ENCODE assay signal across 14 cellular contexts in genomic region chr6:14658909-14659561, GRCh38.
DNase-seq lines count a peak whose midpoint lies in the region; ATAC-seq, FAIRE-seq and TF ChIP-seq lines count a peak whose summit lies in the region.
"Had no signal": no experiment of that assay in that cellular context is flagged by ENCODE, and none has a peak within 500 bp of the region (broad histone marks: within the 10 kb centered on the region; RNA-seq: fewer than 3 reads in every experiment).

No MANE protein-coding gene starts in this region.

- ATAC-seq in HG03175 (IDR thresholded peaks at IDR 0.05; ENCODE audit: unreplicated experiment) = no peak
- ATAC-seq: right cardiac atrium had no signal

- no peaks in the 10 kb centered on the region for H3K27me3 ChIP-seq in BE2C
- H3K27me3 ChIP-seq: brain microvascular endothelial cell had no signal

- H3K4me3 ChIP-seq in BE2C (ENCODE audit: low read depth, low read length) = no peak overlapping the region
- H3K4me3 ChIP-seq in foreskin fibroblast (ENCODE audit: low read depth in 1 of 2, low read length in 2 of 2) = no peak overlapping the region
- H3K4me3 ChIP-seq: lower lobe of right lung had no signal

- peak; percentile 30 for DNase-seq in BE2C
- DNase-seq in HT1080 (ENCODE audit: low read depth) = peak; percentile 53
- DNase-seq in SK-MEL-5 (ENCODE audit: low read depth, low spot score) = peak; percentile 23
- peak; percentile 60 to 85 for DNase-seq in foreskin fibroblast
- no peak for DNase-seq in frontal cortex (ENCODE audit: low spot score in 2 of 2)
- no peak for DNase-seq in effector CD4-positive, alpha-beta T cell
- DNase-seq in stimulated activated CD4-positive, alpha-beta T cell treated with anti-CD3 and anti-CD28 coated beads, Interleukin-15, amount 100 ng/mL, for 24 hours = no peak
- DNase-seq: brain microvascular endothelial cell, H7, lower lobe of right lung, NCI-H1417, right cardiac atrium, SHP77 treated with DMSO at 0.1 percent for 48 hours had no signal

- no peaks in the 10 kb centered on the region for H3K9me3 ChIP-seq in BE2C
- H3K9me3 ChIP-seq: lower lobe of right lung had no signal

- TF ChIP-seq CTCF in BE2C (IDR thresholded peaks at IDR 0.05; ENCODE audit: low read depth, low read length) = no peak
- no peak for TF ChIP-seq CTCF in foreskin fibroblast (IDR thresholded peaks at IDR 0.05; ENCODE audit: low read depth, low read length)

- H3K36me3 ChIP-seq in BE2C = no peaks in the 10 kb centered on the region
- H3K36me3 ChIP-seq: brain microvascular endothelial cell, lower lobe of right lung had no signal

- no peaks in the 10 kb centered on the region for H3K4me1 ChIP-seq in BE2C
- H3K4me1 ChIP-seq: lower lobe of right lung had no signal

- in situ Hi-C loops in SK-MEL-5 (cut with HindIII; ENCODE audit: low pct_unique_long_range_greater_than_20kb, low sequenced_read_pairs) = no loop called here

- FAIRE-seq in frontal cortex (lab: Jason Lieb, UNC) = no peak

Comparison
In these comparisons a context has a peak if more than half of its experiments do, and no peak if none do; other contexts are left out.
1. DNase-seq: peak in BE2C (single experiment), HT1080 (single experiment), SK-MEL-5 (single experiment) and foreskin fibroblast (2 of 2); none in frontal cortex (0 of 2), effector CD4-positive, alpha-beta T cell (single experiment) and stimulated activated CD4-positive, alpha-beta T cell treated with anti-CD3 and anti-CD28 coated beads, Interleukin-15, amount 100 ng/mL, for 24 hours (single experiment).